ENCODE assay signal across 1 cellular context in the genomic region with DNA sequence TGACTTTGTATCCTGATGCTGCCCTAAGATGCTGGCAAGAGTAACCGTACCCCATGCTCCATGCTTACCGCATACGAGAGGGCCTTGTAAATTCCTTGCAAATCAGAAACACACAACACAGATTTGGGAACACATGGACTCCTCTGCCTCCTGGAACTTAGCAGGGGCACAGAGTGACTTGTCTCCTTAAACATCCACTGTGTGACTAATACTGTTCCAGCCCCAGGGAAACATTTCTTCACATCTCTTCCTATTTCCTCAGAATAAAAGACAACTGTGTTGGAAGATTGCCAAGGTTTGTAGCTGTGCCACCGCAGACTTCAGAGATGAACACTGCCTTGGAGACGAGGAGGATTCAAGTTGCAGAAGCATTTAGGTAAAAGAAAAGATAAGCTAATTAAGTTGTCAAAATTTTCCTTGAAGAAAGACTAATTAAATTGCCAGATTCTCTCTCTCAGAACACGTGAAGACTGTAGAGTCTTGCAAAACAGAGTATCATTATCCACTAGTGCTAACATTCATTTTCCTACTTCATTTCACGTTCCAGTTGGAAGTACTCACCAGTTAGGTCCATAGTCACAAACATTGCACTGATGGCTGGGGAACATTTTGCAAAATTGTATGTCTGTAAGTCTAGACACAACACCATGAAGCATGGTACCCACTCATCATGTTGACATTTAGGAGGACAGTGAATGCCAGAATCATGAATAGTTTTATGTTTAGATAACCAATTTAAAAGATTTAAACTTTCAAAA.
TF ChIP-seq lines count a peak whose summit lies in the region.

No MANE protein-coding gene starts in this region.

TF ChIP-seq in WTC11, 78 proteins besides CTCF, POLR2A, EP300 and RAD21 (continued from another document):
- TF ChIP-seq, protein P1, sequence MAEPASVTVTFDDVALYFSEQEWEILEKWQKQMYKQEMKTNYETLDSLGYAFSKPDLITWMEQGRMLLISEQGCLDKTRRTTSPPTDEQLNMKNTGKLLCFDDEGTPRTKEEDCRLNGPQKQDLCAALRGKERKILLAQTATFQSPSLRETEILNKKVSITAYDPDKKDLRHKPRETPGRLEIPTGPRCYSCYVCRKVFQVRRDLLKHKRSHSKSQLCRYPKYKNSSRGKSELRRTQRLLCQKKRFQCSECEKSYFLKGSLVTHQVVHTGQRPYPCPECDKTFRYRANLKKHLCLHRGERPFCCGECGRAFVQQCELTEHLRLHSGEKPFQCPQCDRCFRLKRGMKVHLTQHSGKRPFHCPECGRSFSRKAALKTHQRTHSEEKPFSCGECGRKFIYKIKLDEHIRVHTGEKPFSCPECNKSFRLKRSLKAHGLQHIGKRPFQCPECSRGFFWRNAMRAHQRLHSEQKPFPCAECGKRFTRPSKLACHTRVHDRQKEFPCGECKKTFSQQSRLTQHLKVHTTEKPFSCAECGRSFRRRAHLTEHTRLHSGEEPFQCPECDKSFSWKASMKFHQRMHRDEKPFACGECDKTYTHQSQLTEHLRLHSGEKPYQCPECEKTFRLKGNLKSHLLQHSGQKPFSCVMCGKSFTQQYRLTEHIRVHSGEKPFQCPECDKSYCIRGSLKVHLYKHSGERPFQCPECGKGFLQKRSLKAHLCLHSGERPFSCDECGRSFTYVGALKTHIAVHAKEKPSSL (CRISPR knock-in tag; conservative IDR thresholded peaks at IDR 0.05) = no peak
- TF ChIP-seq ZNF232 (CRISPR knock-in tag; IDR thresholded peaks at IDR 0.05) (no peak), SMAD4 (CRISPR knock-in tag; IDR thresholded peaks at IDR 0.05) (no peak), FOXP1 (CRISPR knock-in tag; IDR thresholded peaks at IDR 0.05; ENCODE audit: borderline replicate concordance) (no peak), OVOL2 (CRISPR knock-in tag; IDR thresholded peaks at IDR 0.05; ENCODE audit: borderline replicate concordance) (no peak), JAZF1 (CRISPR knock-in tag; IDR thresholded peaks at IDR 0.05) (no peak), CREM (CRISPR knock-in tag; IDR thresholded peaks at IDR 0.05) (no peak), GABPB1 (CRISPR knock-in tag; IDR thresholded peaks at IDR 0.05) (no peak)
- TF ChIP-seq, protein P2, sequence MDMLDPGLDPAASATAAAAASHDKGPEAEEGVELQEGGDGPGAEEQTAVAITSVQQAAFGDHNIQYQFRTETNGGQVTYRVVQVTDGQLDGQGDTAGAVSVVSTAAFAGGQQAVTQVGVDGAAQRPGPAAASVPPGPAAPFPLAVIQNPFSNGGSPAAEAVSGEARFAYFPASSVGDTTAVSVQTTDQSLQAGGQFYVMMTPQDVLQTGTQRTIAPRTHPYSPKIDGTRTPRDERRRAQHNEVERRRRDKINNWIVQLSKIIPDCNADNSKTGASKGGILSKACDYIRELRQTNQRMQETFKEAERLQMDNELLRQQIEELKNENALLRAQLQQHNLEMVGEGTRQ (CRISPR knock-in tag; IDR thresholded peaks at IDR 0.05) = no peak
- TF ChIP-seq, protein P3, sequence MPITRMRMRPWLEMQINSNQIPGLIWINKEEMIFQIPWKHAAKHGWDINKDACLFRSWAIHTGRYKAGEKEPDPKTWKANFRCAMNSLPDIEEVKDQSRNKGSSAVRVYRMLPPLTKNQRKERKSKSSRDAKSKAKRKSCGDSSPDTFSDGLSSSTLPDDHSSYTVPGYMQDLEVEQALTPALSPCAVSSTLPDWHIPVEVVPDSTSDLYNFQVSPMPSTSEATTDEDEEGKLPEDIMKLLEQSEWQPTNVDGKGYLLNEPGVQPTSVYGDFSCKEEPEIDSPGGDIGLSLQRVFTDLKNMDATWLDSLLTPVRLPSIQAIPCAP (CRISPR knock-in tag; IDR thresholded peaks at IDR 0.05) = no peak
- TF ChIP-seq, protein P4, sequence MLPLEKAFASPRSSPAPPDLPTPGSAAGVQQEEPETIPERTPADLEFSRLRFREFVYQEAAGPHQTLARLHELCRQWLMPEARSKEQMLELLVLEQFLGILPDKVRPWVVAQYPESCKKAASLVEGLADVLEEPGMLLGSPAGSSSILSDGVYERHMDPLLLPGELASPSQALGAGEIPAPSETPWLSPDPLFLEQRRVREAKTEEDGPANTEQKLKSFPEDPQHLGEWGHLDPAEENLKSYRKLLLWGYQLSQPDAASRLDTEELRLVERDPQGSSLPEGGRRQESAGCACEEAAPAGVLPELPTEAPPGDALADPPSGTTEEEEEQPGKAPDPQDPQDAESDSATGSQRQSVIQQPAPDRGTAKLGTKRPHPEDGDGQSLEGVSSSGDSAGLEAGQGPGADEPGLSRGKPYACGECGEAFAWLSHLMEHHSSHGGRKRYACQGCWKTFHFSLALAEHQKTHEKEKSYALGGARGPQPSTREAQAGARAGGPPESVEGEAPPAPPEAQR (CRISPR knock-in tag; IDR thresholded peaks at IDR 0.05) = no peak
- TF ChIP-seq, protein P5, sequence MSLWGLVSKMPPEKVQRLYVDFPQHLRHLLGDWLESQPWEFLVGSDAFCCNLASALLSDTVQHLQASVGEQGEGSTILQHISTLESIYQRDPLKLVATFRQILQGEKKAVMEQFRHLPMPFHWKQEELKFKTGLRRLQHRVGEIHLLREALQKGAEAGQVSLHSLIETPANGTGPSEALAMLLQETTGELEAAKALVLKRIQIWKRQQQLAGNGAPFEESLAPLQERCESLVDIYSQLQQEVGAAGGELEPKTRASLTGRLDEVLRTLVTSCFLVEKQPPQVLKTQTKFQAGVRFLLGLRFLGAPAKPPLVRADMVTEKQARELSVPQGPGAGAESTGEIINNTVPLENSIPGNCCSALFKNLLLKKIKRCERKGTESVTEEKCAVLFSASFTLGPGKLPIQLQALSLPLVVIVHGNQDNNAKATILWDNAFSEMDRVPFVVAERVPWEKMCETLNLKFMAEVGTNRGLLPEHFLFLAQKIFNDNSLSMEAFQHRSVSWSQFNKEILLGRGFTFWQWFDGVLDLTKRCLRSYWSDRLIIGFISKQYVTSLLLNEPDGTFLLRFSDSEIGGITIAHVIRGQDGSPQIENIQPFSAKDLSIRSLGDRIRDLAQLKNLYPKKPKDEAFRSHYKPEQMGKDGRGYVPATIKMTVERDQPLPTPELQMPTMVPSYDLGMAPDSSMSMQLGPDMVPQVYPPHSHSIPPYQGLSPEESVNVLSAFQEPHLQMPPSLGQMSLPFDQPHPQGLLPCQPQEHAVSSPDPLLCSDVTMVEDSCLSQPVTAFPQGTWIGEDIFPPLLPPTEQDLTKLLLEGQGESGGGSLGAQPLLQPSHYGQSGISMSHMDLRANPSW (CRISPR knock-in tag; conservative IDR thresholded peaks at IDR 0.05; ENCODE audit: low read depth) = no peak
